In the genomic region with DNA sequence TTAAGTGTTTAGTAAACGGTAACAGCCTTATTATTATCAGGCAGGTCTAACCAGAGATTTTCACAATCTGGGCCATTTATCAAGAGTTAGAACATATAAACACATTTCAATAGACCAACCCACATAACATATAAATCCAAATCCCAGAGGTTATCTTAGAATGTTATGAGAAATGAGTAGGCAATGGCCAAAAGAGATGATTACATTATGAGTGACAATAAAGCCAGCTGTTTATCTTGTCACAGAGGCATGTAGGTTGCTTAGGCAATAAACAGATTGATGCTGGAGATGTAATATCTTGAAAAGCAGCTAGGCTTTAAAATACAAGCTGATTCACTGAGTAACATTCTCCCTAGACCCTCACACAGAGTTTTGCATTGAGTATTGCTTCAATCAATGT, we compare ENCODE assay signal across 16 cellular contexts.
A peak's percentile ranks its signal among the peaks of the same experiment; 100 is the strongest.
DNase-seq lines count a peak whose midpoint lies in the region; ATAC-seq, FAIRE-seq and TF ChIP-seq lines count a peak whose summit lies in the region.
"Had no signal": no experiment of that assay in that cellular context is flagged by ENCODE, and none has a peak within 500 bp of the region (broad histone marks: within the 10 kb centered on the region; RNA-seq: fewer than 3 reads in every experiment).

No MANE protein-coding gene starts in this region.

- no peaks in the 10 kb centered on the region for H3K36me3 Mint-ChIP-seq in astrocyte (ENCODE audit: low read depth, unreplicated experiment)
- peaks cover 2% of the 10 kb centered on the region for H3K36me3 Mint-ChIP-seq in activated naive CD8-positive, alpha-beta T cell treated with anti-CD3 and anti-CD28 coated beads, Interleukin-2, amount 50 U/mL, for 24 hours (ENCODE audit: low read depth)
- H3K36me3 Mint-ChIP-seq: CD4-positive, alpha-beta memory T cell had no signal

- peak; percentile 9 for FAIRE-seq in astrocyte (lab: Jason Lieb, UNC)
- FAIRE-seq: D721Med, G401.6, GM12892 had no signal

- H3K9me3 ChIP-seq in astrocyte (ENCODE audit: insufficient read depth, low read depth, low read length) (no peaks in the 10 kb centered on the region), smooth muscle cell (replicated peaks; ENCODE audit: low read depth) (no peaks in the 10 kb centered on the region)

- DNase-seq in NCI-H748 (lab: John Stamatoyannopoulos, UW; ENCODE audit: unreplicated experiment): peak; percentile 9
- DNase-seq in NCI-H748 treated with DMSO at 0.1 percent for 48 hours (lab: John Stamatoyannopoulos, UW): no peak
- DNase-seq in SK-N-DZ (ENCODE audit: low spot score): peak; percentile 40
- DNase-seq in astrocyte (ENCODE audit: low read depth): no peak
- DNase-seq in smooth muscle cell (lab: John Stamatoyannopoulos, UW; ENCODE audit: unreplicated experiment): no peak
- DNase-seq in activated naive CD8-positive, alpha-beta T cell treated with anti-CD3 and anti-CD28 coated beads, Interleukin-2, amount 50 U/mL, for 24 hours: no peak
- no peak for DNase-seq in central memory CD4-positive, alpha-beta T cell
- DNase-seq: C1 segment of cervical spinal cord; CD4-positive, alpha-beta memory T cell; DMS 273 treated with DMSO at 0.1 percent for 48 hours; DND-41; GOT3; HCEC 1CT had no signal

- H4K20me1 ChIP-seq in astrocyte (ENCODE audit: insufficient read depth, low read length) (no peaks in the 10 kb centered on the region), smooth muscle cell (ENCODE audit: low read depth) (no peaks in the 10 kb centered on the region)

- no peak overlapping the region for H3K27ac Mint-ChIP-seq in astrocyte (ENCODE audit: unreplicated experiment)
- no peak overlapping the region for H3K27ac Mint-ChIP-seq in activated naive CD8-positive, alpha-beta T cell treated with anti-CD3 and anti-CD28 coated beads, Interleukin-2, amount 50 U/mL, for 24 hours

- H3K4me3 ChIP-seq in astrocyte (ENCODE audit: insufficient read depth, low read depth, low read length) (no peak overlapping the region), smooth muscle cell (no peak overlapping the region)

- H3K9ac ChIP-seq in astrocyte (ENCODE audit: low read length) (no peak overlapping the region), smooth muscle cell (ENCODE audit: low read depth) (no peak overlapping the region)

- no peak for ATAC-seq in activated naive CD8-positive, alpha-beta T cell treated with anti-CD3 and anti-CD28 coated beads, Interleukin-2, amount 50 U/mL, for 24 hours

- peaks cover 10% of the 10 kb centered on the region for H3K27me3 Mint-ChIP-seq in astrocyte (ENCODE audit: low read depth, unreplicated experiment)
- H3K27me3 Mint-ChIP-seq in activated naive CD8-positive, alpha-beta T cell treated with anti-CD3 and anti-CD28 coated beads, Interleukin-2, amount 50 U/mL, for 24 hours: peaks cover 3% of the 10 kb centered on the region

- H2AFZ ChIP-seq in astrocyte (ENCODE audit: low read depth, low read length): no peak overlapping the region
- H2AFZ ChIP-seq in smooth muscle cell (ENCODE audit: low read depth): no peak overlapping the region

- TF ChIP-seq CTCF in astrocyte (IDR thresholded peaks at IDR 0.05; ENCODE audit: insufficient read depth, low read depth, low read length) (no peak), smooth muscle cell (IDR thresholded peaks at IDR 0.05; ENCODE audit: borderline replicate concordance, insufficient read depth, poor library complexity, severe bottlenecking) (no peak)

- peaks cover 14% of the 10 kb centered on the region for H3K4me1 ChIP-seq in astrocyte (ENCODE audit: insufficient read depth, low read length)
- peaks cover 28% of the 10 kb centered on the region for H3K4me1 ChIP-seq in smooth muscle cell (ENCODE audit: low read depth)

- peaks cover 14% of the 10 kb centered on the region for H3F3A ChIP-seq in smooth muscle cell (ENCODE audit: low read depth)

- H3K27me3 ChIP-seq in astrocyte (ENCODE audit: insufficient read depth, low read length): peaks cover 4% of the 10 kb centered on the region
- H3K27me3 ChIP-seq in smooth muscle cell (ENCODE audit: low read depth): no peaks in the 10 kb centered on the region

- H3K4me2 ChIP-seq in astrocyte (ENCODE audit: low read length) (no peak overlapping the region), smooth muscle cell (no peak overlapping the region)

- no peak overlapping the region for H3K27ac ChIP-seq in astrocyte (ENCODE audit: low read depth, low read length)
- H3K27ac ChIP-seq in smooth muscle cell (ENCODE audit: low read depth): peak overlapping the region; percentile 6

- H3K36me3 ChIP-seq in astrocyte (ENCODE audit: insufficient read depth, low read length): no peaks in the 10 kb centered on the region
- H3K36me3 ChIP-seq in smooth muscle cell (ENCODE audit: low read depth): no peaks in the 10 kb centered on the region

- no peak overlapping the region for H3K4me3 Mint-ChIP-seq in astrocyte (ENCODE audit: unreplicated experiment)
- no peak overlapping the region for H3K4me3 Mint-ChIP-seq in activated naive CD8-positive, alpha-beta T cell treated with anti-CD3 and anti-CD28 coated beads, Interleukin-2, amount 50 U/mL, for 24 hours
- H3K4me3 Mint-ChIP-seq: CD4-positive, alpha-beta memory T cell had no signal

- H3K4me1 Mint-ChIP-seq in astrocyte (ENCODE audit: low read depth, unreplicated experiment): peaks cover 34% of the 10 kb centered on the region
- no peaks in the 10 kb centered on the region for H3K4me1 Mint-ChIP-seq in activated naive CD8-positive, alpha-beta T cell treated with anti-CD3 and anti-CD28 coated beads, Interleukin-2, amount 50 U/mL, for 24 hours

- H3K9me3 Mint-ChIP-seq in astrocyte (ENCODE audit: unreplicated experiment): no peaks in the 10 kb centered on the region
- no peaks in the 10 kb centered on the region for H3K9me3 Mint-ChIP-seq in activated naive CD8-positive, alpha-beta T cell treated with anti-CD3 and anti-CD28 coated beads, Interleukin-2, amount 50 U/mL, for 24 hours
- H3K9me3 Mint-ChIP-seq: CD4-positive, alpha-beta memory T cell had no signal

- H3K79me2 ChIP-seq in astrocyte (ENCODE audit: insufficient read depth, low read length) (no peaks in the 10 kb centered on the region), smooth muscle cell (ENCODE audit: low read depth) (no peaks in the 10 kb centered on the region)

- WGBS in smooth muscle cell (ENCODE audit: low lambda C conversion rate): 23% methylated on average over 1 of the region's 1 CpG

Comparison
In these comparisons a context has a peak if more than half of its experiments do, and no peak if none do; other contexts are left out.
1. DNase-seq: peak in NCI-H748 (single experiment) and SK-N-DZ (single experiment); none in NCI-H748 treated with DMSO at 0.1 percent for 48 hours (single experiment), astrocyte (single experiment), smooth muscle cell (single experiment), activated naive CD8-positive, alpha-beta T cell treated with anti-CD3 and anti-CD28 coated beads, Interleukin-2, amount 50 U/mL, for 24 hours (single experiment) and central memory CD4-positive, alpha-beta T cell (single experiment).